ENCODE assay signal across 8 cellular contexts in the genomic region with DNA sequence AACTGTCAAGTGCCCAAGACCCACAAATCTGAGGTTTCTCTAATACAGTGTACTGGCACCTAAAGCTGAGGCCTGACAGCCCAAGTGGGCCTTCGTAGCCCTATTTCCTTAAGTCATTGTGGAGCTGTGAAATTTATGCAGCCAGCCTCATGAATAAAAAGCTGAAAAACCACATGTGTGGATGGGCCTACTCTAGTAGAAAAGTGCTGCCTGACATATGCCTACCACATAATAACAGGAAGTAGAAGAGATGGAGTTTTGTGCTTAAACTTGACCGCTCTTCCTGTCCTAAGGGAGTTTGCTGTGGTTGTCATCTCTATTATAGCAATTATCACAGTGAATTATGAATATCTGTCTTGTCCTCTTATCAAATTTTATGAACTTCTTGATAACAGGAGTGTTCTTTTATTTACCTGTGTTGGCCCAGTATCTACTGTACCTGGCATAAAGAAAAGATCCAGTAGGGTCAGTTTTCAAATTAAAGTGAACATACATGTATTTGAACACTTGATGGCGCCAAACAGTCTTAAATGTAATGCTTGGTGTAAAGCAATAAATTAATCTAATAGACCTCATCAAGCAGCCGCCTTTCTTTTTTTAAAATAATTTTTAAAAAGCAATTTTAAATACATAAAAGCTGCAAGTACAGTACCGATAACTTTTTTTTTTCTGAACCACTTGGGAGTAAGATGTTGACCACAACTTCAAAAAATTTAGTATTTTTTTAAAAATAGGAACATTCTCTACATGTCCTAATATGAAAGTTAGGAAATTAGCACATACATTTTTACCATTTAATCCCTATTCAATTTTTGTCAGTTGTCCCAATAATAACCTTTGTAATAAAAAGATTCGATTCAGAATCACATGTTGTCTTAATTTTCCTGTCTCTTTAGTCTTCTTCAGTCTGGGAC. TPM values are rescaled to one million over a fixed set of nuclear protein-coding genes. Genes with fewer than 3 reads are reported as not detected.
DNase-seq lines count a peak whose midpoint lies in the region; ATAC-seq, FAIRE-seq and TF ChIP-seq lines count a peak whose summit lies in the region.

No MANE protein-coding gene starts in this region.

- H3K36me3 ChIP-seq in NT2/D1 (ENCODE audit: insufficient read depth, insufficient read length, low read length) = peaks cover 16% of the 10 kb centered on the region

- H3K9me3 ChIP-seq in NT2/D1 (ENCODE audit: insufficient read depth, low read length) = no peaks in the 10 kb centered on the region

- H3K27ac Mint-ChIP-seq in effector memory CD8-positive, alpha-beta T cell = peak overlapping the region in 1 of 2 donors; percentile 26
- peak overlapping the region in 1 of 10 donors; percentile 53 for H3K27ac Mint-ChIP-seq in naive thymus-derived CD8-positive, alpha-beta T cell

- no peak for FAIRE-seq in HTR-8/SVneo (lab: Jason Lieb, UNC)

- ATAC-seq in GM19468 (IDR thresholded peaks at IDR 0.05; ENCODE audit: extremely low read depth, unreplicated experiment) (peak; percentile 59), omental fat pad (ENCODE audit: low FRiP score) (no peak), GM19328 (IDR thresholded peaks at IDR 0.05; ENCODE audit: unreplicated experiment) (no peak)
- ATAC-seq in effector memory CD8-positive, alpha-beta T cell (replicated peaks) = peak; percentile 49
- peak; percentile 39 to 45 for ATAC-seq in naive thymus-derived CD8-positive, alpha-beta T cell

- no peaks in the 10 kb centered on the region for H3K36me3 Mint-ChIP-seq in effector memory CD8-positive, alpha-beta T cell (ENCODE audit: insufficient read depth)
- H3K36me3 Mint-ChIP-seq in naive thymus-derived CD8-positive, alpha-beta T cell = peaks cover 2 to 37% (median 28%) of the 10 kb centered on the region in 3 donors

- H3K4me1 ChIP-seq in NT2/D1 (ENCODE audit: insufficient read depth, insufficient read length) = no peaks in the 10 kb centered on the region

- H3K4me1 Mint-ChIP-seq in effector memory CD8-positive, alpha-beta T cell (ENCODE audit: low read depth in 2 of 2) = no peaks in the 10 kb centered on the region
- peaks cover 0 to 2% (median 0%) of the 10 kb centered on the region in 4 donors for H3K4me1 Mint-ChIP-seq in naive thymus-derived CD8-positive, alpha-beta T cell

- POLR2A ChIA-PET in naive thymus-derived CD8-positive, alpha-beta T cell (lab: Charles Lee) = no interaction called here

- DNase-seq in DMS53 (lab: John Stamatoyannopoulos, UW) (peak; percentile 73), HTR-8/SVneo (ENCODE audit: insufficient read length, low spot score) (peak; percentile 22), NT2/D1 (ENCODE audit: low read depth, low spot score) (peak; percentile 32), omental fat pad (ENCODE audit: low spot score) (no peak)
- DNase-seq in effector memory CD8-positive, alpha-beta T cell = no peak
- peak in 3 of 10 donors; percentile 22 to 41 (median 36) for DNase-seq in naive thymus-derived CD8-positive, alpha-beta T cell

- H3K9ac ChIP-seq in NT2/D1 (ENCODE audit: insufficient read length, low read depth) = no peak overlapping the region

- no peaks in the 10 kb centered on the region for H3K9me3 Mint-ChIP-seq in effector memory CD8-positive, alpha-beta T cell
- no peaks in the 10 kb centered on the region for H3K9me3 Mint-ChIP-seq in naive thymus-derived CD8-positive, alpha-beta T cell

- no peak for TF ChIP-seq CTCF in omental fat pad (IDR thresholded peaks at IDR 0.05)

- H3K27me3 ChIP-seq in NT2/D1 (ENCODE audit: insufficient read depth, insufficient read length) = no peaks in the 10 kb centered on the region

- no peak overlapping the region for H3K4me3 Mint-ChIP-seq in effector memory CD8-positive, alpha-beta T cell
- H3K4me3 Mint-ChIP-seq in naive thymus-derived CD8-positive, alpha-beta T cell = no peak overlapping the region

- no peaks in the 10 kb centered on the region for H3K27me3 Mint-ChIP-seq in effector memory CD8-positive, alpha-beta T cell
- no peaks in the 10 kb centered on the region for H3K27me3 Mint-ChIP-seq in naive thymus-derived CD8-positive, alpha-beta T cell

- H3K4me3 ChIP-seq in NT2/D1 (ENCODE audit: insufficient read length, low read depth) = no peak overlapping the region

RNA-seq across cellular contexts. Expression of a gene that starts 51.0 kb away (rescaled TPM):
- total RNA-seq in naive thymus-derived CD8-positive, alpha-beta T cell = 10 to 100 TPM; 12.9 to 16.1 TPM
- polyA plus RNA-seq in naive thymus-derived CD8-positive, alpha-beta T cell = 1 to 10 TPM in 2 of 3 donors, under 1 TPM in 1; 0.78 to 2.5 (median 1.1) TPM
- total RNA-seq in omental fat pad = 10 to 100 TPM in 2 of 4 donors, 1 to 10 TPM in 2; 6.6 to 36.3 (median 16.0) TPM

RNA-seq across cellular contexts. Expression of a gene that starts 53.3 kb away (rescaled TPM):
- total RNA-seq in naive thymus-derived CD8-positive, alpha-beta T cell = not detected
- polyA plus RNA-seq in naive thymus-derived CD8-positive, alpha-beta T cell = under 1 TPM in 1 of 3 donors, not detected in 2; 0.62 TPM
- total RNA-seq in omental fat pad = 1 to 10 TPM in 1 of 4 donors, not detected in 3; 1.1 TPM

Comparison
In these comparisons a context has a peak if more than half of its experiments do, and no peak if none do; other contexts are left out.
1. DNase-seq: peak in DMS53 (single experiment), HTR-8/SVneo (single experiment) and NT2/D1 (single experiment); none in effector memory CD8-positive, alpha-beta T cell (0 of 3) and omental fat pad (single experiment).
2. ATAC-seq: peak in GM19468 (single experiment), effector memory CD8-positive, alpha-beta T cell (single experiment) and naive thymus-derived CD8-positive, alpha-beta T cell (2 of 2); none in omental fat pad (single experiment) and GM19328 (single experiment).